In genomic region chr3:46986782-46987484, GRCh38 we compare ENCODE assay signal across 1 cellular context.
A peak's percentile ranks its signal among the peaks of the same experiment; 100 is the strongest.
TF ChIP-seq lines count a peak whose summit lies in the region.

No MANE protein-coding gene starts in this region.

TF ChIP-seq in K562, 482 proteins besides CTCF, POLR2A, EP300 and RAD21 (continued from another document and continues in another):
- TF ChIP-seq CHCHD3 (CRISPR knock-in tag; IDR thresholded peaks at IDR 0.05), result no peak
- no peak for TF ChIP-seq MECOM (CRISPR knock-in tag; IDR thresholded peaks at IDR 0.05)
- TF ChIP-seq ESRRB (CRISPR knock-in tag; IDR thresholded peaks at IDR 0.05; ENCODE audit: borderline replicate concordance), result no peak
- TF ChIP-seq SRSF7 (optimal IDR thresholded peaks at IDR 0.05; ENCODE audit: low read depth, low read length), result no peak
- 0 out of 2 replicates have a peak, but pooled peaks have one; percentile 15 for TF ChIP-seq ZBTB40 (IDR thresholded peaks at IDR 0.05)
- TF ChIP-seq ZBTB40 (CRISPR knock-in tag; IDR thresholded peaks at IDR 0.05), result no peak
- TF ChIP-seq CREBBP (IDR thresholded peaks at IDR 0.05; ENCODE audit: low read depth, low read length), result no peak
- TF ChIP-seq, protein P1, sequence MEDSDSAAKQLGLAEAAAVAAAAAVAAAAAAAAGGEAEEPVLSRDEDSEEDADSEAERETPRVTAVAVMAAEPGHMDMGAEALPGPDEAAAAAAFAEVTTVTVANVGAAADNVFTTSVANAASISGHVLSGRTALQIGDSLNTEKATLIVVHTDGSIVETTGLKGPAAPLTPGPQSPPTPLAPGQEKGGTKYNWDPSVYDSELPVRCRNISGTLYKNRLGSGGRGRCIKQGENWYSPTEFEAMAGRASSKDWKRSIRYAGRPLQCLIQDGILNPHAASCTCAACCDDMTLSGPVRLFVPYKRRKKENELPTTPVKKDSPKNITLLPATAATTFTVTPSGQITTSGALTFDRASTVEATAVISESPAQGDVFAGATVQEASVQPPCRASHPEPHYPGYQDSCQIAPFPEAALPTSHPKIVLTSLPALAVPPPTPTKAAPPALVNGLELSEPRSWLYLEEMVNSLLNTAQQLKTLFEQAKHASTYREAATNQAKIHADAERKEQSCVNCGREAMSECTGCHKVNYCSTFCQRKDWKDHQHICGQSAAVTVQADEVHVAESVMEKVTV (CRISPR knock-in tag; IDR thresholded peaks at IDR 0.05), result peak; percentile 60
- TF ChIP-seq NFXL1 (CRISPR knock-in tag; IDR thresholded peaks at IDR 0.05), result no peak
- no peak for TF ChIP-seq C11orf30 (IDR thresholded peaks at IDR 0.05; ENCODE audit: low read depth)
- no peak for TF ChIP-seq NELFE (IDR thresholded peaks at IDR 0.05; ENCODE audit: insufficient read depth, insufficient read length)
- TF ChIP-seq RUNX1 (IDR thresholded peaks at IDR 0.05; ENCODE audit: low read depth), result 0 out of 2 replicates have a peak, but pooled peaks have one; percentile 13
- TF ChIP-seq TCF7L2 (IDR thresholded peaks at IDR 0.05; ENCODE audit: low read depth, low read length), result no peak
- 0 out of 2 replicates have a peak, but pooled peaks have one; percentile 59 for TF ChIP-seq HDGF (IDR thresholded peaks at IDR 0.05)
- no peak; the same call in 1 of the 2 replicates for TF ChIP-seq HCFC1 (IDR thresholded peaks at IDR 0.05; ENCODE audit: low read depth, low read length)
- TF ChIP-seq PTBP1 (IDR thresholded peaks at IDR 0.05; ENCODE audit: low read depth, low read length), result 0 out of 2 replicates have a peak, but pooled peaks have one; percentile 12
- TF ChIP-seq MXI1 (IDR thresholded peaks at IDR 0.05; ENCODE audit: low read depth, low read length), result no peak
- TF ChIP-seq TRIM24 (IDR thresholded peaks at IDR 0.05), result no peak
- TF ChIP-seq ZSCAN29 (IDR thresholded peaks at IDR 0.05), result no peak
- no peak for TF ChIP-seq SAFB2 (IDR thresholded peaks at IDR 0.05; ENCODE audit: borderline replicate concordance, low read depth, low read length, severe bottlenecking)
- TF ChIP-seq RBM15 (IDR thresholded peaks at IDR 0.05; ENCODE audit: insufficient read depth, low read length), result no peak
- peak; percentile 4 for TF ChIP-seq TAF1 (IDR thresholded peaks at IDR 0.05; ENCODE audit: control insufficient read depth, extremely low read depth, insufficient read depth, low read length, severe bottlenecking)
- no peak for TF ChIP-seq SAP30 (IDR thresholded peaks at IDR 0.05; ENCODE audit: borderline replicate concordance, insufficient read depth, low read depth, low read length, poor library complexity, severe bottlenecking)
- no peak for TF ChIP-seq ZNF24 (IDR thresholded peaks at IDR 0.05)
- TF ChIP-seq ZNF436 (CRISPR knock-in tag; IDR thresholded peaks at IDR 0.05), result no peak
- TF ChIP-seq ARHGAP35 (IDR thresholded peaks at IDR 0.05; ENCODE audit: partially characterized antibody), result no peak
- peak; percentile 8; the same call in 1 of the 2 replicates for TF ChIP-seq ZNF263 (CRISPR knock-in tag; IDR thresholded peaks at IDR 0.05; ENCODE audit: borderline replicate concordance)
- no peak for TF ChIP-seq CCNT2 (IDR thresholded peaks at IDR 0.05; ENCODE audit: borderline replicate concordance, extremely low read depth, insufficient read length, low read depth, low read length)
- peak; percentile 51; the same call in 1 of the 2 replicates for TF ChIP-seq KLF16 (IDR thresholded peaks at IDR 0.05)
- TF ChIP-seq ZC3H4 (CRISPR knock-in tag; IDR thresholded peaks at IDR 0.05; ENCODE audit: borderline replicate concordance), result no peak
- TF ChIP-seq CREB3 (tag; conservative IDR thresholded peaks at IDR 0.05; ENCODE audit: low read depth), result peak; percentile 49; the same call in 1 of the 2 replicates
- TF ChIP-seq CTCFL (IDR thresholded peaks at IDR 0.05; ENCODE audit: borderline replicate concordance, insufficient read depth, low read depth, low read length, poor library complexity, severe bottlenecking), result no peak
- TF ChIP-seq IFI16 (CRISPR knock-in tag; IDR thresholded peaks at IDR 0.05), result no peak
- no peak for TF ChIP-seq ID3 (CRISPR knock-in tag; IDR thresholded peaks at IDR 0.05)
- TF ChIP-seq ID3 (tag; IDR thresholded peaks at IDR 0.05), result no peak
- no peak for TF ChIP-seq RBM14 (IDR thresholded peaks at IDR 0.05; ENCODE audit: borderline replicate concordance, insufficient read depth, low read depth, low read length)
- TF ChIP-seq, protein P2, sequence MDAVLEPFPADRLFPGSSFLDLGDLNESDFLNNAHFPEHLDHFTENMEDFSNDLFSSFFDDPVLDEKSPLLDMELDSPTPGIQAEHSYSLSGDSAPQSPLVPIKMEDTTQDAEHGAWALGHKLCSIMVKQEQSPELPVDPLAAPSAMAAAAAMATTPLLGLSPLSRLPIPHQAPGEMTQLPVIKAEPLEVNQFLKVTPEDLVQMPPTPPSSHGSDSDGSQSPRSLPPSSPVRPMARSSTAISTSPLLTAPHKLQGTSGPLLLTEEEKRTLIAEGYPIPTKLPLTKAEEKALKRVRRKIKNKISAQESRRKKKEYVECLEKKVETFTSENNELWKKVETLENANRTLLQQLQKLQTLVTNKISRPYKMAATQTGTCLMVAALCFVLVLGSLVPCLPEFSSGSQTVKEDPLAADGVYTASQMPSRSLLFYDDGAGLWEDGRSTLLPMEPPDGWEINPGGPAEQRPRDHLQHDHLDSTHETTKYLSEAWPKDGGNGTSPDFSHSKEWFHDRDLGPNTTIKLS (IDR thresholded peaks at IDR 0.05; ENCODE audit: borderline replicate concordance, low read depth), result no peak
- no peak for TF ChIP-seq FOSL1 (tag; conservative IDR thresholded peaks at IDR 0.05)
- TF ChIP-seq ZNF584 (CRISPR knock-in tag; IDR thresholded peaks at IDR 0.05; ENCODE audit: low read depth), result no peak
- peak; percentile 76 for TF ChIP-seq JUND (IDR thresholded peaks at IDR 0.05; ENCODE audit: borderline replicate concordance, low read depth, low read length)
- TF ChIP-seq JUND (tag; IDR thresholded peaks at IDR 0.05; ENCODE audit: borderline replicate concordance, low read depth, low read length), result no peak
- TF ChIP-seq MITF (IDR thresholded peaks at IDR 0.05), result peak; percentile 13; the same call in 1 of the 2 replicates
- no peak for TF ChIP-seq XRCC3 (IDR thresholded peaks at IDR 0.05)
- TF ChIP-seq CREM (IDR thresholded peaks at IDR 0.05; ENCODE audit: low read depth), result peak; percentile 5; the same call in 1 of the 2 replicates
- TF ChIP-seq, protein P3, sequence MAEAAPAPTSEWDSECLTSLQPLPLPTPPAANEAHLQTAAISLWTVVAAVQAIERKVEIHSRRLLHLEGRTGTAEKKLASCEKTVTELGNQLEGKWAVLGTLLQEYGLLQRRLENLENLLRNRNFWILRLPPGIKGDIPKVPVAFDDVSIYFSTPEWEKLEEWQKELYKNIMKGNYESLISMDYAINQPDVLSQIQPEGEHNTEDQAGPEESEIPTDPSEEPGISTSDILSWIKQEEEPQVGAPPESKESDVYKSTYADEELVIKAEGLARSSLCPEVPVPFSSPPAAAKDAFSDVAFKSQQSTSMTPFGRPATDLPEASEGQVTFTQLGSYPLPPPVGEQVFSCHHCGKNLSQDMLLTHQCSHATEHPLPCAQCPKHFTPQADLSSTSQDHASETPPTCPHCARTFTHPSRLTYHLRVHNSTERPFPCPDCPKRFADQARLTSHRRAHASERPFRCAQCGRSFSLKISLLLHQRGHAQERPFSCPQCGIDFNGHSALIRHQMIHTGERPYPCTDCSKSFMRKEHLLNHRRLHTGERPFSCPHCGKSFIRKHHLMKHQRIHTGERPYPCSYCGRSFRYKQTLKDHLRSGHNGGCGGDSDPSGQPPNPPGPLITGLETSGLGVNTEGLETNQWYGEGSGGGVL (CRISPR knock-in tag; IDR thresholded peaks at IDR 0.05), result no peak
- peak in 1 of 2 experiments; percentile 18; a peak in 2 of 4 replicates for TF ChIP-seq KDM1A (IDR thresholded peaks at IDR 0.05)
- 0 out of 4 replicates have a peak, but pooled peaks of 1 of the 2 experiments have one; percentile 3 for TF ChIP-seq ETV6 (IDR thresholded peaks at IDR 0.05; ENCODE audit: borderline replicate concordance in 1 of 2, low read depth in 2 of 2, low read length in 1 of 2)
- no peak for TF ChIP-seq ETV6 (CRISPR knock-in tag; IDR thresholded peaks at IDR 0.05; ENCODE audit: borderline replicate concordance)
